8 cellular contexts compared by ENCODE assay signal in genomic region chr20:53622247-53623114, GRCh38. TPM values are rescaled to one million over a fixed set of nuclear protein-coding genes. Genes with fewer than 3 reads are reported as not detected.
DNase-seq lines count a peak whose midpoint lies in the region; ATAC-seq and TF ChIP-seq lines count a peak whose summit lies in the region.

No MANE protein-coding gene starts in this region.

- ATAC-seq in natural killer cell (no peak), GM21447 (IDR thresholded peaks at IDR 0.05; ENCODE audit: unreplicated experiment) (no peak)

- no peak for TF ChIP-seq CTCF in OCI-LY3 (IDR thresholded peaks at IDR 0.05; ENCODE audit: low read depth, low read length)
- no peak for TF ChIP-seq CTCF in natural killer cell (IDR thresholded peaks at IDR 0.05)

- no peaks in the 10 kb centered on the region for H3K27me3 ChIP-seq in OCI-LY3 (ENCODE audit: low read depth, low read length)

- no peaks in the 10 kb centered on the region for H3K36me3 Mint-ChIP-seq in dendritic cell treated with granulocyte-macrophage colony-stimulating factor and Interleukin-4, amounts not matched to agents 40 ng/mL and 50 ng/mL, for 4 days (ENCODE audit: low read depth)
- no peaks in the 10 kb centered on the region for H3K36me3 Mint-ChIP-seq in natural killer cell

- H3K4me2 ChIP-seq in OCI-LY3 (ENCODE audit: low read length): peak overlapping the region; percentile 83

- no peaks in the 10 kb centered on the region for H4K20me1 ChIP-seq in OCI-LY3 (ENCODE audit: insufficient read depth, low read length)

- intact Hi-C loops in dendritic cell treated with granulocyte-macrophage colony-stimulating factor and Interleukin-4, amounts not matched to agents 40 ng/mL and 50 ng/mL, for 4 days (cut with micrococcal nuclease): loop anchor here (5.0 kb wide), 2 partner anchors 35 to 40 kb away; no protein-coding TSS in a partner anchor
- intact Hi-C loops in natural killer cell (cut with micrococcal nuclease): no loop called here

- DNase-seq in natural killer cell (no peak), NCI-H524 treated with DMSO at 0.1 percent for 48 hours (lab: John Stamatoyannopoulos, UW) (no peak), NCI-H69 (lab: John Stamatoyannopoulos, UW) (no peak)
- no peak for DNase-seq in stimulated activated CD4-positive, alpha-beta T cell treated with anti-CD3 and anti-CD28 coated beads, Interleukin-4, amount 100 ng/mL, for 24 hours

- no peaks in the 10 kb centered on the region for H3K36me3 ChIP-seq in OCI-LY3 (replicated peaks; ENCODE audit: low read depth, low read length)

- H3K27ac ChIP-seq in OCI-LY3 (ENCODE audit: low read length): peak overlapping the region; percentile 67

- peaks cover 27% of the 10 kb centered on the region for H3K4me1 Mint-ChIP-seq in dendritic cell treated with granulocyte-macrophage colony-stimulating factor and Interleukin-4, amounts not matched to agents 40 ng/mL and 50 ng/mL, for 4 days (ENCODE audit: low read depth)
- peaks cover 31% of the 10 kb centered on the region in 2 donors for H3K4me1 Mint-ChIP-seq in natural killer cell

- H3K27ac Mint-ChIP-seq in dendritic cell treated with granulocyte-macrophage colony-stimulating factor and Interleukin-4, amounts not matched to agents 40 ng/mL and 50 ng/mL, for 4 days: peak overlapping the region; percentile 90
- peak overlapping the region in 1 of 2 donors; percentile 82 for H3K27ac Mint-ChIP-seq in natural killer cell

- peaks cover 35% of the 10 kb centered on the region for H3K4me1 ChIP-seq in OCI-LY3 (ENCODE audit: low read length)

- in situ Hi-C loops in GM18951 (cut with MboI; ENCODE audit: low sequenced_read_pairs, unreplicated experiment): no loop called here

- no peaks in the 10 kb centered on the region for H3K27me3 Mint-ChIP-seq in dendritic cell treated with granulocyte-macrophage colony-stimulating factor and Interleukin-4, amounts not matched to agents 40 ng/mL and 50 ng/mL, for 4 days
- no peaks in the 10 kb centered on the region for H3K27me3 Mint-ChIP-seq in natural killer cell (ENCODE audit: low read depth in 2 of 2)

- no peaks in the 10 kb centered on the region for H3K79me2 ChIP-seq in OCI-LY3 (ENCODE audit: low read length)

- peak overlapping the region; percentile 26 for H3K4me3 Mint-ChIP-seq in dendritic cell treated with granulocyte-macrophage colony-stimulating factor and Interleukin-4, amounts not matched to agents 40 ng/mL and 50 ng/mL, for 4 days
- peak overlapping the region; percentile 80 for H3K4me3 Mint-ChIP-seq in natural killer cell

- H3K9me3 ChIP-seq in OCI-LY3 (ENCODE audit: insufficient read depth, low read length): no peaks in the 10 kb centered on the region

- peak overlapping the region; percentile 74 for H3K4me3 ChIP-seq in OCI-LY3 (ENCODE audit: low read length)

- H3K9ac ChIP-seq in OCI-LY3 (ENCODE audit: low read length): peak overlapping the region; percentile 73

- no peaks in the 10 kb centered on the region for H3K9me3 Mint-ChIP-seq in dendritic cell treated with granulocyte-macrophage colony-stimulating factor and Interleukin-4, amounts not matched to agents 40 ng/mL and 50 ng/mL, for 4 days
- no peaks in the 10 kb centered on the region for H3K9me3 Mint-ChIP-seq in natural killer cell

- peak; percentile 27 for TF ChIP-seq POLR2A in GM18951 (IDR thresholded peaks at IDR 0.05; ENCODE audit: extremely low read depth, insufficient read depth, insufficient read length)

- H2AFZ ChIP-seq in OCI-LY3 (ENCODE audit: low read depth, low read length): peak overlapping the region; percentile 79

RNA-seq across cellular contexts. Expression of gene ZNF217, which starts 28.8 kb away (rescaled TPM):
- total RNA-seq in natural killer cell: 10 to 100 TPM; 56.1 to 69.1 (median 59.0) TPM
